1 cellular context compared by ENCODE assay signal in the genomic region with DNA sequence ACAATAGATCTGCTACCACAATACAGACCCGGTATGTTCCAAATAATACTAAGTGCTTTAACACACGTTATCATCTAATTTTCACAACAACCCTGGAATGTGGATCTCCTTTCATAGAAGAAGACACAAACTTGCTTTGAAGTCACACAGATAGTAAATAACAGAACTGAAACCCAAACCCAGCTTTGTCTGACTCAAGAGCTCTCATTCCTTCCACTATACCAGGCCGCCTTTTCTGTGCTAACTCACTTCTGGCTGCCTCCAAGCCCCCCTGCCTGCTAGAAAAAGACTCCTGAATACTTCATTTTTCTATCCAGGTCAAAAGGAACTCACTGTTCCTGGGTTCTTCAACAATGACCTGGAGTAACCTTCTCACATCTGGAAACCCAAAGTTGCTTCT.
TF ChIP-seq lines count a peak whose summit lies in the region.

No MANE protein-coding gene starts in this region.

TF ChIP-seq in GM23338, 12 proteins besides CTCF, POLR2A, EP300 and RAD21:
- TF ChIP-seq EZH2phosphoT487 (IDR thresholded peaks at IDR 0.05; ENCODE audit: unreplicated experiment) (no peak), CREB1 (CRISPR knock-in tag; IDR thresholded peaks at IDR 0.05; ENCODE audit: low read depth) (no peak), EZH2 (IDR thresholded peaks at IDR 0.05; ENCODE audit: low read depth, unreplicated experiment) (no peak), NANOG (IDR thresholded peaks at IDR 0.05; ENCODE audit: borderline replicate concordance) (no peak), JUNB (IDR thresholded peaks at IDR 0.05; ENCODE audit: unreplicated experiment) (no peak)
- TF ChIP-seq, protein P1, sequence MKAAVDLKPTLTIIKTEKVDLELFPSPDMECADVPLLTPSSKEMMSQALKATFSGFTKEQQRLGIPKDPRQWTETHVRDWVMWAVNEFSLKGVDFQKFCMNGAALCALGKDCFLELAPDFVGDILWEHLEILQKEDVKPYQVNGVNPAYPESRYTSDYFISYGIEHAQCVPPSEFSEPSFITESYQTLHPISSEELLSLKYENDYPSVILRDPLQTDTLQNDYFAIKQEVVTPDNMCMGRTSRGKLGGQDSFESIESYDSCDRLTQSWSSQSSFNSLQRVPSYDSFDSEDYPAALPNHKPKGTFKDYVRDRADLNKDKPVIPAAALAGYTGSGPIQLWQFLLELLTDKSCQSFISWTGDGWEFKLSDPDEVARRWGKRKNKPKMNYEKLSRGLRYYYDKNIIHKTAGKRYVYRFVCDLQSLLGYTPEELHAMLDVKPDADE (IDR thresholded peaks at IDR 0.05) = no peak
- TF ChIP-seq, protein P2, sequence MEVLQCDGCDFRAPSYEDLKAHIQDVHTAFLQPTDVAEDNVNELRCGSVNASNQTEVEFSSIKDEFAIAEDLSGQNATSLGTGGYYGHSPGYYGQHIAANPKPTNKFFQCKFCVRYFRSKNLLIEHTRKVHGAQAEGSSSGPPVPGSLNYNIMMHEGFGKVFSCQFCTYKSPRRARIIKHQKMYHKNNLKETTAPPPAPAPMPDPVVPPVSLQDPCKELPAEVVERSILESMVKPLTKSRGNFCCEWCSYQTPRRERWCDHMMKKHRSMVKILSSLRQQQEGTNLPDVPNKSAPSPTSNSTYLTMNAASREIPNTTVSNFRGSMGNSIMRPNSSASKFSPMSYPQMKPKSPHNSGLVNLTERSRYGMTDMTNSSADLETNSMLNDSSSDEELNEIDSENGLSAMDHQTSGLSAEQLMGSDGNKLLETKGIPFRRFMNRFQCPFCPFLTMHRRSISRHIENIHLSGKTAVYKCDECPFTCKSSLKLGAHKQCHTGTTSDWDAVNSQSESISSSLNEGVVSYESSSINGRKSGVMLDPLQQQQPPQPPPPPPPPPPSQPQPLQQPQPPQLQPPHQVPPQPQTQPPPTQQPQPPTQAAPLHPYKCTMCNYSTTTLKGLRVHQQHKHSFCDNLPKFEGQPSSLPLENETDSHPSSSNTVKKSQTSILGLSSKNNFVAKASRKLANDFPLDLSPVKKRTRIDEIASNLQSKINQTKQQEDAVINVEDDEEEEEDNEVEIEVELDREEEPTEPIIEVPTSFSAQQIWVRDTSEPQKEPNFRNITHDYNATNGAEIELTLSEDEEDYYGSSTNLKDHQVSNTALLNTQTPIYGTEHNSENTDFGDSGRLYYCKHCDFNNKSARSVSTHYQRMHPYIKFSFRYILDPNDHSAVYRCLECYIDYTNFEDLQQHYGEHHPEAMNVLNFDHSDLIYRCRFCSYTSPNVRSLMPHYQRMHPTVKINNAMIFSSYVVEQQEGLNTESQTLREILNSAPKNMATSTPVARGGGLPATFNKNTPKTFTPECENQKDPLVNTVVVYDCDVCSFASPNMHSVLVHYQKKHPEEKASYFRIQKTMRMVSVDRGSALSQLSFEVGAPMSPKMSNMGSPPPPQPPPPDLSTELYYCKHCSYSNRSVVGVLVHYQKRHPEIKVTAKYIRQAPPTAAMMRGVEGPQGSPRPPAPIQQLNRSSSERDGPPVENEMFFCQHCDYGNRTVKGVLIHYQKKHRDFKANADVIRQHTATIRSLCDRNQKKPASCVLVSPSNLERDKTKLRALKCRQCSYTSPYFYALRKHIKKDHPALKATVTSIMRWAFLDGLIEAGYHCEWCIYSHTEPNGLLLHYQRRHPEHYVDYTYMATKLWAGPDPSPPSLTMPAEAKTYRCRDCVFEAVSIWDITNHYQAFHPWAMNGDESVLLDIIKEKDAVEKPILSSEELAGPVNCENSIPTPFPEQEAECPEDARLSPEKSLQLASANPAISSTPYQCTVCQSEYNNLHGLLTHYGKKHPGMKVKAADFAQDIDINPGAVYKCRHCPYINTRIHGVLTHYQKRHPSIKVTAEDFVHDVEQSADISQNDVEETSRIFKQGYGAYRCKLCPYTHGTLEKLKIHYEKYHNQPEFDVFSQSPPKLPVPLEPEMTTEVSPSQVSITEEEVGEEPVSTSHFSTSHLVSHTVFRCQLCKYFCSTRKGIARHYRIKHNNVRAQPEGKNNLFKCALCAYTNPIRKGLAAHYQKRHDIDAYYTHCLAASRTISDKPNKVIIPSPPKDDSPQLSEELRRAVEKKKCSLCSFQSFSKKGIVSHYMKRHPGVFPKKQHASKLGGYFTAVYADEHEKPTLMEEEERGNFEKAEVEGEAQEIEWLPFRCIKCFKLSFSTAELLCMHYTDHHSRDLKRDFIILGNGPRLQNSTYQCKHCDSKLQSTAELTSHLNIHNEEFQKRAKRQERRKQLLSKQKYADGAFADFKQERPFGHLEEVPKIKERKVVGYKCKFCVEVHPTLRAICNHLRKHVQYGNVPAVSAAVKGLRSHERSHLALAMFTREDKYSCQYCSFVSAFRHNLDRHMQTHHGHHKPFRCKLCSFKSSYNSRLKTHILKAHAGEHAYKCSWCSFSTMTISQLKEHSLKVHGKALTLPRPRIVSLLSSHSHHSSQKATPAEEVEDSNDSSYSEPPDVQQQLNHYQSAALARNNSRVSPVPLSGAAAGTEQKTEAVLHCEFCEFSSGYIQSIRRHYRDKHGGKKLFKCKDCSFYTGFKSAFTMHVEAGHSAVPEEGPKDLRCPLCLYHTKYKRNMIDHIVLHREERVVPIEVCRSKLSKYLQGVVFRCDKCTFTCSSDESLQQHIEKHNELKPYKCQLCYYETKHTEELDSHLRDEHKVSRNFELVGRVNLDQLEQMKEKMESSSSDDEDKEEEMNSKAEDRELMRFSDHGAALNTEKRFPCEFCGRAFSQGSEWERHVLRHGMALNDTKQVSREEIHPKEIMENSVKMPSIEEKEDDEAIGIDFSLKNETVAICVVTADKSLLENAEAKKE (CRISPR knock-in tag; IDR thresholded peaks at IDR 0.05) = no peak
